In the genomic region with DNA sequence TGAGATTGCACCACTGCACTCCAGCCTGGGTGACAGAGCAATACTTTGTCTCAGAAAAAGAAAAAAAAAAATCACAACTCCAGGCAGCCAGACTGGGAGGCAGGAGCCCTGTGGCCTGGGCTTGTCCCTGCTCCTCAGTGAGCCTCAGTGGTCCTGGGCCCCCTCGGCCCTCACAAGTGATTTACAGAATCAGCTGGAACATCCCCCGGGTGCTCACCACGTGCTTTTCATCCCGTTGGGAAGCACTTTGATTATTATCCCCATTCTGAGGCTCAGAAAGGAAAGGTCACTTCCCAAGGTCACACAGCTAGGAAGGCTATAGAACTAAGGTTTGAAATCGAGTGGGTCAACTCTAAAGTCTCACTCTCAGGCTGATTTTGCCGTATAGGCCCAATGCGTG, we compare ENCODE assay signal across 12 cellular contexts. TPM values are rescaled to one million over a fixed set of nuclear protein-coding genes. Genes with fewer than 3 reads are reported as not detected.
DNase-seq lines count a peak whose midpoint lies in the region; ATAC-seq and TF ChIP-seq lines count a peak whose summit lies in the region.
"Had no signal": no experiment of that assay in that cellular context is flagged by ENCODE, and none has a peak within 500 bp of the region (broad histone marks: within the 10 kb centered on the region; RNA-seq: fewer than 3 reads in every experiment).

No MANE protein-coding gene starts in this region.

- DNase-seq in Peyer's patch: no peak
- no peak for DNase-seq in colonic mucosa
- DNase-seq in nephron progenitor cell: no peak
- no peak for DNase-seq in thyroid gland
- DNase-seq in NOMO-1 (lab: John Stamatoyannopoulos, UW; ENCODE audit: unreplicated experiment in 2 of 2): no peak
- no peak for DNase-seq in A172 (ENCODE audit: low spot score)
- no peak for DNase-seq in amniotic stem cell (lab: John Stamatoyannopoulos, UW)
- DNase-seq: activated CD4-positive, CD25-positive, alpha-beta regulatory T cell treated with anti-CD3 and anti-CD28 coated beads, Interleukin-2, amount 50 U/mL, for 72 hours; activated T-cell treated with anti-CD3 and anti-CD28 coated beads, Interleukin-2, amount 50 U/mL, for 24 hours; naive thymus-derived CD4-positive, alpha-beta T cell; NCI-H2029 had no signal

- H3K36me3 Mint-ChIP-seq in nephron progenitor cell (ENCODE audit: low read depth): peaks cover 28% of the 10 kb centered on the region
- H3K36me3 Mint-ChIP-seq: naive thymus-derived CD4-positive, alpha-beta T cell had no signal

- H3K27me3 Mint-ChIP-seq in nephron progenitor cell (ENCODE audit: low read depth, poor library complexity): peaks cover 2% of the 10 kb centered on the region
- H3K27me3 Mint-ChIP-seq: activated T-cell treated with anti-CD3 and anti-CD28 coated beads, Interleukin-2, amount 50 U/mL, for 24 hours; naive thymus-derived CD4-positive, alpha-beta T cell had no signal

- H3K36me3 ChIP-seq in Peyer's patch (peaks cover 0 to 7% (median 0%) of the 10 kb centered on the region in 3 donors), colonic mucosa (no peaks in the 10 kb centered on the region), thyroid gland (peaks cover 14 to 20% of the 10 kb centered on the region in 2 donors)

- H3K4me1 ChIP-seq in Peyer's patch (peaks cover 0 to 59% (median 10%) of the 10 kb centered on the region in 4 donors), colonic mucosa (peaks cover 10% of the 10 kb centered on the region), thyroid gland (peaks cover 48 to 63% of the 10 kb centered on the region in 2 donors)

- no peaks in the 10 kb centered on the region for H3K27me3 ChIP-seq in Peyer's patch
- H3K27me3 ChIP-seq in colonic mucosa: no peaks in the 10 kb centered on the region
- H3K27me3 ChIP-seq in thyroid gland: no peaks in the 10 kb centered on the region

- TF ChIP-seq CTCF in Peyer's patch (IDR thresholded peaks at IDR 0.05) (no peak), colonic mucosa (IDR thresholded peaks at IDR 0.05) (no peak), nephron progenitor cell (IDR thresholded peaks at IDR 0.05) (no peak), thyroid gland (IDR thresholded peaks at IDR 0.05) (no peak)

- H3K4me1 Mint-ChIP-seq in nephron progenitor cell: peaks cover 59% of the 10 kb centered on the region

- WGBS in thyroid gland, 2 donors: 75 to 78% methylated on average over 7 of the region's 7 CpGs

- TF ChIP-seq POLR2A in Peyer's patch (IDR thresholded peaks at IDR 0.05) (no peak), thyroid gland (IDR thresholded peaks at IDR 0.05) (no peak)

- H3K9ac ChIP-seq in colonic mucosa (ENCODE audit: low read depth in 2 of 2, low read length in 2 of 2): peak overlapping the region in 1 of 2 donors; percentile 3

- H3K27ac ChIP-seq in Peyer's patch (peak overlapping the region; percentile 56 to 75 (median 58)), colonic mucosa (peak overlapping the region; percentile 39), thyroid gland (peak overlapping the region; percentile 60 to 80 (median 74))

- peak overlapping the region; percentile 79 for H3K27ac Mint-ChIP-seq in nephron progenitor cell
- H3K27ac Mint-ChIP-seq: activated T-cell treated with anti-CD3 and anti-CD28 coated beads, Interleukin-2, amount 50 U/mL, for 24 hours; naive thymus-derived CD4-positive, alpha-beta T cell had no signal

- intact Hi-C loops in colonic mucosa (cut with DNase I): no loop called here
- intact Hi-C loops in thyroid gland (cut with DNase I): no loop called here

- ATAC-seq in HG02885 (IDR thresholded peaks at IDR 0.05; ENCODE audit: poor library complexity, unreplicated experiment): no peak
- ATAC-seq: naive thymus-derived CD4-positive, alpha-beta T cell had no signal

- H3K4me3 ChIP-seq in Peyer's patch (no peak overlapping the region), colonic mucosa (no peak overlapping the region), thyroid gland (replicated peaks in 1 of 3) (no peak overlapping the region)

- H3K9me3 ChIP-seq in Peyer's patch (no peaks in the 10 kb centered on the region), colonic mucosa (no peaks in the 10 kb centered on the region), thyroid gland (no peaks in the 10 kb centered on the region)

- H3K9me3 Mint-ChIP-seq in nephron progenitor cell: no peaks in the 10 kb centered on the region
- H3K9me3 Mint-ChIP-seq: activated T-cell treated with anti-CD3 and anti-CD28 coated beads, Interleukin-2, amount 50 U/mL, for 24 hours; naive thymus-derived CD4-positive, alpha-beta T cell had no signal

- no peak overlapping the region for H3K4me3 Mint-ChIP-seq in nephron progenitor cell
- H3K4me3 Mint-ChIP-seq: activated T-cell treated with anti-CD3 and anti-CD28 coated beads, Interleukin-2, amount 50 U/mL, for 24 hours; naive thymus-derived CD4-positive, alpha-beta T cell had no signal

RNA-seq across cellular contexts. Expression of a gene that starts 43.1 kb away (rescaled TPM):
- total RNA-seq in Peyer's patch (100 to 1,000 TPM in 2 of 4 donors, 10 to 100 TPM in 2; 22.3 to 114 (median 70.1) TPM), colonic mucosa (10 to 100 TPM; 18.1 to 29.7 TPM), thyroid gland (1 to 10 TPM in 2 of 4 donors, under 1 TPM in 2; 0.45 to 2.5 (median 1.1) TPM)
- not detected in 2 replicates for total RNA-seq in A172 (2014; rRNA removed; shearing (Covaris generic))

RNA-seq across cellular contexts. Expression of a gene that starts 59.2 kb away (rescaled TPM):
- total RNA-seq in Peyer's patch (10 to 100 TPM in 3 of 4 donors, 1 to 10 TPM in 1; 7.5 to 26.4 (median 13.3) TPM), colonic mucosa (10 to 100 TPM; 10.9 to 24.2 TPM), thyroid gland (10 to 100 TPM; 10.6 to 14.9 (median 13.0) TPM)
- total RNA-seq in A172 (2014; rRNA removed; shearing (Covaris generic)): 59.7 and 66.7 TPM in 2 replicates

Comparison
In these comparisons a context has a peak if more than half of its experiments do, and no peak if none do; other contexts are left out.
1. RNA of a gene that starts 43.1 kb away (total RNA-seq): 22.3 to 114 TPM in Peyer's patch and 18.1 to 29.7 TPM in colonic mucosa; 0.45 to 2.5 TPM in thyroid gland and not detected in A172; every median in the first group is over 4 times any median in the second.
2. Peak in every context shown above with its lines, with median percentiles within 50 percentile points of each other: H3K27ac ChIP-seq.